10 cellular contexts compared by ENCODE assay signal in the genomic region with DNA sequence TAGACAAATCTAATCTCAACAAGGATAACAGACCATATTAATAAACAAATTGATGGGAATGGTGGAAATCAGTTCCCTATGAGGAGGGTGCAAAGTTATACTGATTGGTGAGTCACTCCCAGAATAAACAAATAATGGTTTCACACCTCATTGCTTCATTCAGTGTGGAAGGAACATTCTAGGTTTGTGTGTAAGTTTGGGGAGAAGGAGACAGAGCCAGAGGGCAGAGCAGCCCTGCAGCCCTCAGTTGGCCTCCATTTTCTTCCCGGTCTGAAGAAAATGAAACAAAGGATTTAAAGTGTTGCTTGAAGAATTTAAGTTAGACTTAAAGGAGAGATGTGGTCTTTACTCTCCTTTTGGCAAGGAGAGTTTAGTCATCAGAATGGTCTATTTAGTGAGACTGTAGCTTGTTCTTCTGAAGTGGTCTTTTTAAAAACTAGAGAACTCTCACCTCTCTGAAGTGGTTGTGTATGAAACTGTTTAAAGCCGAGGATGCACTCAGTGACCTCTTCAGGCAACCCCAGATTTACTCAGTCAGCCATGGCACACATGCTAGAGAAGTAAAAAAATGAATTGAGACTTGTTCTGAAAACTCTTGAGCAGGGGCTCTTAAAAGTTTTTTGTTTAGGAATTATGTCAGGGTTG. TPM values are rescaled to one million over a fixed set of nuclear protein-coding genes. Genes with fewer than 3 reads are reported as not detected.
DNase-seq lines count a peak whose midpoint lies in the region; ATAC-seq and TF ChIP-seq lines count a peak whose summit lies in the region.
"Had no signal": no experiment of that assay in that cellular context is flagged by ENCODE, and none has a peak within 500 bp of the region (broad histone marks: within the 10 kb centered on the region; RNA-seq: fewer than 3 reads in every experiment).

No MANE protein-coding gene starts in this region.

- H3K27me3 Mint-ChIP-seq in activated naive CD4-positive, alpha-beta T cell treated with anti-CD3 and anti-CD28 coated beads, Interleukin-2, amount 10 ng/mL, durations not matched to agents 7 days and 5 days, result no peaks in the 10 kb centered on the region
- no peaks in the 10 kb centered on the region for H3K27me3 Mint-ChIP-seq in activated CD4-positive, alpha-beta memory T cell treated with anti-CD3 and anti-CD28 coated beads, Interleukin-2, amount 10 ng/mL, durations not matched to agents 7 days and 5 days

- intact Hi-C loops in transverse colon (cut with DNase I; ENCODE audit: low total_unique reads), result no loop called here

- POLR2A ChIA-PET in activated CD4-positive, alpha-beta memory T cell treated with anti-CD3 and anti-CD28 coated beads, Interleukin-2, amount 10 ng/mL, durations not matched to agents 7 days and 5 days (lab: Charles Lee), result interaction anchor here (0.7 to 5.2 kb wide), 12 partner anchors 9 to 127 kb away, joined by 3 to 264 read pairs (median 9); a partner anchor contains a TSS

- TF ChIP-seq CTCF in transverse colon (IDR thresholded peaks at IDR 0.05), result no peak

- H3K4me3 Mint-ChIP-seq in activated naive CD4-positive, alpha-beta T cell treated with anti-CD3 and anti-CD28 coated beads, Interleukin-2, amount 10 ng/mL, durations not matched to agents 7 days and 5 days, result no peak overlapping the region
- H3K4me3 Mint-ChIP-seq in activated CD4-positive, alpha-beta memory T cell treated with anti-CD3 and anti-CD28 coated beads, Interleukin-2, amount 10 ng/mL, durations not matched to agents 7 days and 5 days, result no peak overlapping the region

- H3K27ac Mint-ChIP-seq in activated naive CD4-positive, alpha-beta T cell treated with anti-CD3 and anti-CD28 coated beads, Interleukin-2, amount 10 ng/mL, durations not matched to agents 7 days and 5 days, result no peak overlapping the region
- no peak overlapping the region for H3K27ac Mint-ChIP-seq in activated CD4-positive, alpha-beta memory T cell treated with anti-CD3 and anti-CD28 coated beads, Interleukin-2, amount 10 ng/mL, durations not matched to agents 7 days and 5 days

- no peak overlapping the region for H3K4me3 ChIP-seq in transverse colon

- peak; percentile 55 for ATAC-seq in HG02943 (IDR thresholded peaks at IDR 0.05; ENCODE audit: low read depth, unreplicated experiment)

- no peaks in the 10 kb centered on the region for H3K36me3 ChIP-seq in transverse colon

- H3K27ac ChIP-seq in transverse colon, result peak overlapping the region in 3 of 4 donors; percentile 50 to 72 (median 60)

- 37 to 44% methylated on average over 2 of the region's 2 CpGs for WGBS in transverse colon (ENCODE audit: low coverage in 1 of 2), 2 donors

- peaks cover 55% of the 10 kb centered on the region for H3K36me3 Mint-ChIP-seq in activated naive CD4-positive, alpha-beta T cell treated with anti-CD3 and anti-CD28 coated beads, Interleukin-2, amount 10 ng/mL, durations not matched to agents 7 days and 5 days
- H3K36me3 Mint-ChIP-seq in activated CD4-positive, alpha-beta memory T cell treated with anti-CD3 and anti-CD28 coated beads, Interleukin-2, amount 10 ng/mL, durations not matched to agents 7 days and 5 days (ENCODE audit: low read depth), result peaks cover 26% of the 10 kb centered on the region

- H3K4me1 ChIP-seq in transverse colon, result peaks cover 0 to 5% (median 0%) of the 10 kb centered on the region in 4 donors

- H3K9me3 ChIP-seq in transverse colon, result no peaks in the 10 kb centered on the region

- peaks cover 23% of the 10 kb centered on the region for H3K4me1 Mint-ChIP-seq in activated naive CD4-positive, alpha-beta T cell treated with anti-CD3 and anti-CD28 coated beads, Interleukin-2, amount 10 ng/mL, durations not matched to agents 7 days and 5 days
- peaks cover 22% of the 10 kb centered on the region for H3K4me1 Mint-ChIP-seq in activated CD4-positive, alpha-beta memory T cell treated with anti-CD3 and anti-CD28 coated beads, Interleukin-2, amount 10 ng/mL, durations not matched to agents 7 days and 5 days

- H3K27me3 ChIP-seq in transverse colon, result no peaks in the 10 kb centered on the region

- in situ Hi-C loops in transverse colon (cut with MboI; ENCODE audit: low pct_ligation_motif_present in 1 of 4, low pct_unique_long_range_greater_than_20kb in 1 of 4, low sequenced_read_pairs in 3 of 4), result no loop called here

- CTCF ChIA-PET in activated naive CD4-positive, alpha-beta T cell treated with anti-CD3 and anti-CD28 coated beads, Interleukin-2, amount 10 ng/mL, durations not matched to agents 7 days and 5 days (lab: Charles Lee), result interaction anchor here (1.1 to 3.0 kb wide), 9 partner anchors 10 to 126 kb away, joined by 3 to 15 read pairs (median 4); no protein-coding TSS in a partner anchor
- CTCF ChIA-PET in activated CD4-positive, alpha-beta memory T cell treated with anti-CD3 and anti-CD28 coated beads, Interleukin-2, amount 10 ng/mL, durations not matched to agents 7 days and 5 days (lab: Charles Lee), result interaction anchor here (0.8 to 2.8 kb wide), 14 partner anchors 9 to 188 kb away, joined by 3 to 14 read pairs (median 4); no protein-coding TSS in a partner anchor

- DNase-seq in activated naive CD4-positive, alpha-beta T cell treated with anti-CD3 and anti-CD28 coated beads, Interleukin-2, amount 10 ng/mL, durations not matched to agents 7 days and 5 days, result peak; percentile 67
- DNase-seq in activated naive CD4-positive, alpha-beta T cell (lab: John Stamatoyannopoulos, UW), result no peak
- peak; percentile 53 for DNase-seq in activated CD4-positive, alpha-beta memory T cell treated with anti-CD3 and anti-CD28 coated beads, Interleukin-2, amount 10 ng/mL, durations not matched to agents 7 days and 5 days
- DNase-seq in transverse colon, result no peak
- no peak for DNase-seq in NCI-H1436 treated with DMSO at 0.1 percent for 48 hours (lab: John Stamatoyannopoulos, UW)
- no peak for DNase-seq in hepatic stellate cell (ENCODE audit: low spot score)
- DNase-seq in D341Med (ENCODE audit: low spot score), result no peak
- DNase-seq: C1 segment of cervical spinal cord, NCI-H1105 treated with DMSO at 0.1 percent for 48 hours had no signal

- TF ChIP-seq POLR2A in transverse colon (IDR thresholded peaks at IDR 0.05), result no peak

- no peaks in the 10 kb centered on the region for H3K9me3 Mint-ChIP-seq in activated naive CD4-positive, alpha-beta T cell treated with anti-CD3 and anti-CD28 coated beads, Interleukin-2, amount 10 ng/mL, durations not matched to agents 7 days and 5 days
- H3K9me3 Mint-ChIP-seq in activated CD4-positive, alpha-beta memory T cell treated with anti-CD3 and anti-CD28 coated beads, Interleukin-2, amount 10 ng/mL, durations not matched to agents 7 days and 5 days, result no peaks in the 10 kb centered on the region

- TF ChIP-seq EP300 in transverse colon (IDR thresholded peaks at IDR 0.05; ENCODE audit: low read depth), result no peak

RNA-seq across cellular contexts. Expression of a gene that starts 27.2 kb away (rescaled TPM):
- total RNA-seq in activated CD4-positive, alpha-beta memory T cell treated with anti-CD3 and anti-CD28 coated beads, Interleukin-2, amount 10 ng/mL, durations not matched to agents 7 days and 5 days, result 100 to 1,000 TPM; 383 to 404 TPM
- total RNA-seq in transverse colon, result 100 to 1,000 TPM in 1 of 4 donors, 10 to 100 TPM in 1, 1 to 10 TPM in 2; 9.2 to 116 (median 29.1) TPM

Comparison
In these comparisons a context has a peak if more than half of its experiments do, and no peak if none do; other contexts are left out.
1. DNase-seq: peak in activated naive CD4-positive, alpha-beta T cell treated with anti-CD3 and anti-CD28 coated beads, Interleukin-2, amount 10 ng/mL, durations not matched to agents 7 days and 5 days (single experiment) and activated CD4-positive, alpha-beta memory T cell treated with anti-CD3 and anti-CD28 coated beads, Interleukin-2, amount 10 ng/mL, durations not matched to agents 7 days and 5 days (single experiment); none in activated naive CD4-positive, alpha-beta T cell (0 of 4), transverse colon (single experiment), NCI-H1436 treated with DMSO at 0.1 percent for 48 hours (single experiment), hepatic stellate cell (single experiment) and D341Med (single experiment).